1 cellular context compared by ENCODE assay signal in genomic region chr12:6818246-6819006, GRCh38.
A peak's percentile ranks its signal among the peaks of the same experiment; 100 is the strongest.
TF ChIP-seq lines count a peak whose summit lies in the region.

No MANE protein-coding gene starts in this region.

TF ChIP-seq in WTC11, 78 proteins besides CTCF, POLR2A, EP300 and RAD21:
- TF ChIP-seq USF1 (CRISPR knock-in tag; IDR thresholded peaks at IDR 0.05) (peak; percentile 63; the same call in 1 of the 2 replicates), MAX (CRISPR knock-in tag; IDR thresholded peaks at IDR 0.05) (peak; percentile 21; the same call in 1 of the 2 replicates), E2F1 (CRISPR knock-in tag; IDR thresholded peaks at IDR 0.05) (no peak), CBFB (CRISPR knock-in tag; IDR thresholded peaks at IDR 0.05; ENCODE audit: low read depth) (no peak), USF2 (CRISPR knock-in tag; IDR thresholded peaks at IDR 0.05) (peak; percentile 70), NFYB (CRISPR knock-in tag; conservative IDR thresholded peaks at IDR 0.05; ENCODE audit: low read depth) (peak; percentile 63)
